Comparison of ENCODE assay signal across 8 cellular contexts in genomic region chr12:92034858-92035401, GRCh38.
DNase-seq lines count a peak whose midpoint lies in the region; ATAC-seq and TF ChIP-seq lines count a peak whose summit lies in the region.

No MANE protein-coding gene starts in this region.

- H3K9me3 ChIP-seq in BE2C, result no peaks in the 10 kb centered on the region
- H3K9me3 ChIP-seq in osteoblast (ENCODE audit: low read depth, low read length), result no peaks in the 10 kb centered on the region

- ATAC-seq in GM18909 (IDR thresholded peaks at IDR 0.05; ENCODE audit: poor library complexity, unreplicated experiment) (peak; percentile 77), HG03103 (IDR thresholded peaks at IDR 0.05; ENCODE audit: low read depth, unreplicated experiment) (peak; percentile 73)

- H3K36me3 ChIP-seq in BE2C, result no peaks in the 10 kb centered on the region
- no peaks in the 10 kb centered on the region for H3K36me3 ChIP-seq in osteoblast (ENCODE audit: insufficient read depth, low read length)

- H3K4me1 ChIP-seq in BE2C, result peaks cover 15% of the 10 kb centered on the region
- peaks cover 21% of the 10 kb centered on the region for H3K4me1 ChIP-seq in osteoblast (ENCODE audit: insufficient read depth, low read length)

- no peaks in the 10 kb centered on the region for H3K27me3 ChIP-seq in BE2C
- H3K27me3 ChIP-seq in osteoblast (ENCODE audit: insufficient read depth, low read length), result no peaks in the 10 kb centered on the region

- peak overlapping the region; percentile 84 for H3K4me2 ChIP-seq in osteoblast (ENCODE audit: insufficient read depth, low read length)

- H2AFZ ChIP-seq in osteoblast (ENCODE audit: low read length), result peak overlapping the region; percentile 81

- TF ChIP-seq CTCF in BE2C (IDR thresholded peaks at IDR 0.05; ENCODE audit: low read depth, low read length), result no peak
- no peak for TF ChIP-seq CTCF in fibroblast of mammary gland (conservative IDR thresholded peaks at IDR 0.05; ENCODE audit: control insufficient read depth, insufficient read depth, low read depth, low read length)
- TF ChIP-seq CTCF in osteoblast (IDR thresholded peaks at IDR 0.05; ENCODE audit: extremely low read depth, low read depth, low read length), result no peak

- H3K27ac ChIP-seq in osteoblast (ENCODE audit: low read depth, low read length), result no peak overlapping the region

- H4K20me1 ChIP-seq in osteoblast (ENCODE audit: insufficient read depth, low read length), result no peaks in the 10 kb centered on the region

- DNase-seq in BE2C (peak; percentile 73), NCI-H510A (lab: John Stamatoyannopoulos, UW) (peak; percentile 42), fibroblast of mammary gland (ENCODE audit: low read depth) (peak; percentile 95), osteoblast (ENCODE audit: insufficient read length, low spot score, missing footprints) (no peak), AML-193 (lab: John Stamatoyannopoulos, UW) (no peak)
- peak; percentile 52 to 58 for DNase-seq in activated T-cell treated with anti-CD3 and anti-CD28 coated beads, Interleukin-2, amount 50 U/mL, for 48 hours

- H3K4me3 ChIP-seq in BE2C (ENCODE audit: low read depth, low read length) (peak overlapping the region; percentile 37), fibroblast of mammary gland (ENCODE audit: control insufficient read depth, low read depth, low read length) (no peak overlapping the region), osteoblast (ENCODE audit: insufficient read depth, low read length) (peak overlapping the region; percentile 70)

- H3K79me2 ChIP-seq in osteoblast (ENCODE audit: insufficient read depth, low read length), result no peaks in the 10 kb centered on the region

Comparison
In these comparisons a context has a peak if more than half of its experiments do, and no peak if none do; other contexts are left out.
1. DNase-seq: peak in BE2C (single experiment), NCI-H510A (single experiment), activated T-cell treated with anti-CD3 and anti-CD28 coated beads, Interleukin-2, amount 50 U/mL, for 48 hours (2 of 2) and fibroblast of mammary gland (single experiment); none in osteoblast (single experiment) and AML-193 (0 of 2).